Comparison of ENCODE assay signal across 21 cellular contexts in the genomic region with DNA sequence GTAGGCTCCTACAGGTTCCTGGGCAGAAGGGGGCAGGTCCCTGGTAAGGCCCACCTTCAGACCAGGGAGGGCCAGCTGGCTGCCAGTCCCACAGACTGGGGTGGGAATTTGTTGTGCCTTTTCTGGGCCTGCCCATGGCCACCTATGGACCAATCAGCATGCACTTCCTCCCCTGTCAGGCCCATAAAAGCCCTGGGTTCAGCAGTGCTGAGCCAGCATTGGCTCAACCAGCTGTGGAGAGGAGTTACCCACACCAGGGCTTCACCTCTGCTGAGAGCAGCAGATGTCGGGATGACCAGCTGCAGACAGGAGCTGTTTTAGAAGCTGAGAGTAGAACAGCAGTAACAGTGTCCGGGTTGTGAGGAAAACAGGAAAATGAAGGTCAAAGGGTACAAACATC.
A peak's percentile ranks its signal among the peaks of the same experiment; 100 is the strongest.
DNase-seq lines count a peak whose midpoint lies in the region; TF ChIP-seq lines count a peak whose summit lies in the region.
"Had no signal": no experiment of that assay in that cellular context is flagged by ENCODE, and none has a peak within 500 bp of the region (broad histone marks: within the 10 kb centered on the region; RNA-seq: fewer than 3 reads in every experiment).

No MANE protein-coding gene starts in this region.

- H3K27ac ChIP-seq in mesendoderm (ENCODE audit: low read depth, low read length) (no peak overlapping the region), sigmoid colon (no peak overlapping the region)
- H3K27ac ChIP-seq: A549; BLaER1 treated with 17β-estradiol and CSF1 and Interleukin-3, amounts not matched to agents 10 nM and 100 nM had no signal

- H3K9ac ChIP-seq in mesendoderm (ENCODE audit: low read length), result no peak overlapping the region
- H3K9ac ChIP-seq: BLaER1 treated with 17β-estradiol and CSF1 and Interleukin-3, amounts not matched to agents 10 nM and 100 nM; SK-N-SH had no signal

- H3K79me1 ChIP-seq in mesendoderm (ENCODE audit: low read length), result no peaks in the 10 kb centered on the region

- no peak overlapping the region for H4K5ac ChIP-seq in mesendoderm (ENCODE audit: low read length)

- H3K4ac ChIP-seq in mesendoderm (ENCODE audit: low read depth, low read length), result no peak overlapping the region

- no peaks in the 10 kb centered on the region for H3K36me3 ChIP-seq in mesendoderm (ENCODE audit: control insufficient read depth, insufficient read depth, low read length)
- no peaks in the 10 kb centered on the region for H3K36me3 ChIP-seq in sigmoid colon
- H3K36me3 ChIP-seq: BLaER1 treated with 17β-estradiol and CSF1 and Interleukin-3, amounts not matched to agents 10 nM and 100 nM had no signal

- TF ChIP-seq CTCF in GM12865 (IDR thresholded peaks at IDR 0.05; ENCODE audit: insufficient read depth, low read depth, low read length, missing control alignments) (no peak), sigmoid colon (IDR thresholded peaks at IDR 0.05) (no peak), GM10248 (IDR thresholded peaks at IDR 0.05; ENCODE audit: control extremely low read depth, extremely low read depth, low read depth, missing control alignments) (no peak)

- WGBS in mesendoderm (ENCODE audit: extremely low coverage, insufficient coverage, low lambda C conversion rate), result no CpG with 5 or more reads among the region's 2 CpGs
- WGBS in sigmoid colon, 2 donors, result 71 to 78% methylated on average over 2 of the region's 2 CpGs

- DNase-seq in GM12865 (ENCODE audit: low read depth) (peak; percentile 7), HT1080 (ENCODE audit: low read depth) (peak; percentile 17), SHP77 treated with DMSO at 0.1 percent for 48 hours (lab: John Stamatoyannopoulos, UW) (peak; percentile 23), mesendoderm (peak; percentile 3), DMS79 treated with DMSO at 0.1 percent for 48 hours (lab: John Stamatoyannopoulos, UW) (no peak), sigmoid colon (no peak), GM19240 (ENCODE audit: insufficient read length, low spot score) (no peak), GM10248 (ENCODE audit: extremely low spot score) (no peak)
- DNase-seq: Calu3; CD8-positive, alpha-beta T cell; DND-41; Kasumi-1; NCI-H1105; NCI-H1694; NCI-H2081 treated with DMSO at 0.1 percent for 48 hours; NCI-H446 treated with DMSO at 0.1 percent for 48 hours; NCI-H69; Right ventricle myocardium superior; SK-N-SH had no signal

- H3K27me3 ChIP-seq in mesendoderm (ENCODE audit: insufficient read depth, low read length, poor library complexity) (no peaks in the 10 kb centered on the region), sigmoid colon (no peaks in the 10 kb centered on the region)
- H3K27me3 ChIP-seq: BLaER1 treated with 17β-estradiol and CSF1 and Interleukin-3, amounts not matched to agents 10 nM and 100 nM had no signal

- no peak overlapping the region for H4K8ac ChIP-seq in mesendoderm (ENCODE audit: low read depth, low read length)

- H3K4me1 ChIP-seq in mesendoderm (ENCODE audit: control insufficient read depth, low read depth, low read length), result no peaks in the 10 kb centered on the region
- H3K4me1 ChIP-seq in sigmoid colon, result no peaks in the 10 kb centered on the region
- H3K4me1 ChIP-seq: A549; BLaER1 treated with 17β-estradiol and CSF1 and Interleukin-3, amounts not matched to agents 10 nM and 100 nM had no signal

- intact Hi-C loops in sigmoid colon (cut with DNase I), result no loop called here

- H2BK5ac ChIP-seq in mesendoderm (ENCODE audit: low read length), result no peak overlapping the region

- CTCF ChIA-PET in GM10248 (lab: Yijun Ruan, JAX), result no interaction called here

- no peak for TF ChIP-seq POLR2A in sigmoid colon (IDR thresholded peaks at IDR 0.05)

- no peaks in the 10 kb centered on the region for H3K9me3 ChIP-seq in sigmoid colon
- H3K9me3 ChIP-seq: A549, SK-N-SH had no signal

- TF ChIP-seq EP300 in sigmoid colon (IDR thresholded peaks at IDR 0.05), result no peak

- H2BK15ac ChIP-seq in mesendoderm (replicated peaks; ENCODE audit: low read depth), result no peak overlapping the region

- H3K4me3 ChIP-seq in GM12865 (ENCODE audit: low read depth, low read length), result no peak overlapping the region
- H3K4me3 ChIP-seq in mesendoderm (ENCODE audit: low read length), result no peak overlapping the region
- H3K4me3 ChIP-seq in sigmoid colon, result no peak overlapping the region
- H3K4me3 ChIP-seq: A549; BLaER1 treated with 17β-estradiol and CSF1 and Interleukin-3, amounts not matched to agents 10 nM and 100 nM had no signal

- POLR2A ChIA-PET in GM10248 (lab: Yijun Ruan, JAX), result no interaction called here

- H3K56ac ChIP-seq in mesendoderm (ENCODE audit: low read length), result no peak overlapping the region

- H3K4me2 ChIP-seq in mesendoderm (ENCODE audit: low read length), result no peak overlapping the region
- H3K4me2 ChIP-seq: A549; BLaER1 treated with 17β-estradiol and CSF1 and Interleukin-3, amounts not matched to agents 10 nM and 100 nM; SK-N-SH had no signal

- no peak overlapping the region for H3K23ac ChIP-seq in mesendoderm (ENCODE audit: low read length)

- H2AK5ac ChIP-seq in mesendoderm (ENCODE audit: low read length), result no peak overlapping the region

- H2BK120ac ChIP-seq in mesendoderm (ENCODE audit: low read depth, low read length), result no peak overlapping the region

- no peaks in the 10 kb centered on the region for H3K79me2 ChIP-seq in mesendoderm (ENCODE audit: control insufficient read depth, insufficient read depth, low read length)

- no peak overlapping the region for H3K18ac ChIP-seq in mesendoderm (ENCODE audit: low read length)

Comparison
In these comparisons a context has a peak if more than half of its experiments do, and no peak if none do; other contexts are left out.
1. DNase-seq: peak in GM12865 (single experiment), HT1080 (single experiment), SHP77 treated with DMSO at 0.1 percent for 48 hours (single experiment) and mesendoderm (single experiment); none in DMS79 treated with DMSO at 0.1 percent for 48 hours (single experiment), sigmoid colon (single experiment), GM19240 (single experiment) and GM10248 (single experiment).